16 cellular contexts compared by ENCODE assay signal in the genomic region with DNA sequence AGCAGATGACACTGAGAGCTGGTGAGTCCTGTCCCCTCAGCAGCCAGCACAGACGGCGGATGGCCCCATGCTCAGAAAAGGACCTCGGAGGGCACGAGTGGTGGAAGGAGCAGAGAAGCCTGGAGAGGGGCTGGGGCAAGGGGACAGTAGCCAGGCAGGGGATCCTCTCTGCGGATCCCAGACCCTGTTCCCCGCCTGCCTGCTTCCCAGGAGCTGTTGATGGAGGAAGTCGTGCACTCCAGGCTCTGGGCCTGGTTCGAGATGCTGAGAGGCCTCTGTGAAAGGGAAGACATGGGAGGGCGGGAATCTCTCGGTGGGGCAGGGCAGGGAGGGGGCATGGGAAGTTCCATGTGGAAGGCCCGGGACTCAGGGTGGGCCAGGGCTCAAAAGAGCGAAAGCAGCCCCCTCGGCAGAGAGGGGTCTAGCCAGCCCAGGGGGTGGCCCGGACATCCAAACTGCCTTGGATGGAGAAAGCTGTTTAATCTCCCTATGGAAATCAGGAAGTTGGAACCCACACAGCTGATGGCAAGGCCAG.
"Had no signal": no experiment of that assay in that cellular context is flagged by ENCODE, and none has a peak within 500 bp of the region (broad histone marks: within the 10 kb centered on the region; RNA-seq: fewer than 3 reads in every experiment).

No MANE protein-coding gene starts in this region.

- H3K4me3 Mint-ChIP-seq: activated naive CD4-positive, alpha-beta T cell treated with anti-CD3 and anti-CD28 coated beads for 36 hours; activated naive CD8-positive, alpha-beta T cell treated with anti-CD3 and anti-CD28 coated beads, Interleukin-2, amount 50 U/mL, for 24 hours; immature natural killer cell; naive B cell had no signal

- H3K27ac ChIP-seq: cardiac muscle cell, lower lobe of right lung, thyroid gland had no signal

- H3K4me1 Mint-ChIP-seq: activated naive CD8-positive, alpha-beta T cell treated with anti-CD3 and anti-CD28 coated beads, Interleukin-2, amount 50 U/mL, for 24 hours had no signal

- H3K9me3 Mint-ChIP-seq: activated naive CD4-positive, alpha-beta T cell treated with anti-CD3 and anti-CD28 coated beads for 36 hours; activated naive CD8-positive, alpha-beta T cell treated with anti-CD3 and anti-CD28 coated beads, Interleukin-2, amount 50 U/mL, for 24 hours; activated T-helper 2 cell treated with anti-CD3 and anti-CD28 coated beads, Interferon-gamma antibody, Interleukin-2, Interleukin-4, amounts not matched to agents 10 μg/mL and 5 μg/mL and 100 μg/mL, durations not matched to agents 14 hours and 24 hours and 36 hours; naive B cell had no signal

- DNase-seq: activated CD4-positive, alpha-beta T cell treated with anti-CD3 and anti-CD28 coated beads for 1 hour; activated CD4-positive, alpha-beta T cell treated with anti-CD3 and anti-CD28 coated beads, Interleukin-2, amount 50 U/mL, for 48 hours; activated naive CD4-positive, alpha-beta T cell treated with anti-CD3 and anti-CD28 coated beads for 36 hours; activated naive CD8-positive, alpha-beta T cell treated with anti-CD3 and anti-CD28 coated beads, Interleukin-2, amount 50 U/mL, for 24 hours; effector CD4-positive, alpha-beta T cell; foreskin fibroblast; head of caudate nucleus; immature natural killer cell; left cardiac atrium; lower lobe of right lung; naive B cell; stimulated activated CD4-positive, alpha-beta T cell treated with anti-CD3 and anti-CD28 coated beads, Interleukin-4, amount 100 ng/mL, for 24 hours; thyroid gland; uterus had no signal

- H3K4me3 ChIP-seq: cardiac muscle cell, lower lobe of right lung, thyroid gland, uterus had no signal

- H3K27me3 ChIP-seq: cardiac muscle cell, thyroid gland, uterus had no signal

- ATAC-seq: activated naive CD8-positive, alpha-beta T cell treated with anti-CD3 and anti-CD28 coated beads, Interleukin-2, amount 50 U/mL, for 24 hours; left cardiac atrium; lower lobe of right lung had no signal

- H3K36me3 ChIP-seq: cardiac muscle cell, lower lobe of right lung, thyroid gland, uterus had no signal

- H3K27ac Mint-ChIP-seq: activated naive CD4-positive, alpha-beta T cell treated with anti-CD3 and anti-CD28 coated beads for 36 hours; activated naive CD8-positive, alpha-beta T cell treated with anti-CD3 and anti-CD28 coated beads, Interleukin-2, amount 50 U/mL, for 24 hours; activated T-helper 2 cell treated with anti-CD3 and anti-CD28 coated beads, Interferon-gamma antibody, Interleukin-2, Interleukin-4, amounts not matched to agents 10 μg/mL and 5 μg/mL and 100 μg/mL, durations not matched to agents 14 hours and 24 hours and 36 hours; immature natural killer cell had no signal

- H3K36me3 Mint-ChIP-seq: immature natural killer cell, naive B cell had no signal

- H3K4me1 ChIP-seq: thyroid gland had no signal

- H3K9me3 ChIP-seq: lower lobe of right lung, thyroid gland, uterus had no signal
